Comparison of ENCODE assay signal across 30 cellular contexts in genomic region chr2:158519481-158519880, GRCh38.
"Had no signal": no experiment of that assay in that cellular context is flagged by ENCODE, and none has a peak within 500 bp of the region (broad histone marks: within the 10 kb centered on the region; RNA-seq: fewer than 3 reads in every experiment).

No MANE protein-coding gene starts in this region.

- ATAC-seq: activated CD4-positive, CD25-positive, alpha-beta regulatory T cell treated with anti-CD3 and anti-CD28 coated beads, Interleukin-2, amount 50 U/mL, for 24 hours; activated CD8-positive, alpha-beta T cell treated with anti-CD3 and anti-CD28 coated beads, Interleukin-2, amount 10 ng/mL, durations not matched to agents 7 days and 5 days; Panc1; Right ventricle myocardium inferior had no signal

- H3K4me2 ChIP-seq: KMS-11 had no signal

- H3K4me3 ChIP-seq: cardiac muscle cell, SK-N-MC had no signal

- DNase-seq: activated CD4-positive, alpha-beta T cell treated with anti-CD3 and anti-CD28 coated beads for 4 hours; activated CD4-positive, alpha-beta T cell treated with anti-CD3 and anti-CD28 coated beads, Interleukin-2, amount 50 U/mL, for 4 hours; activated CD8-positive, alpha-beta memory T cell treated with anti-CD3 and anti-CD28 coated beads, Interleukin-2, amount 50 U/mL, for 48 hours; activated CD8-positive, alpha-beta T cell treated with anti-CD3 and anti-CD28 coated beads, Interleukin-2, amount 10 ng/mL, durations not matched to agents 7 days and 5 days; activated effector memory CD4-positive, alpha-beta T cell treated with anti-CD3 and anti-CD28 coated beads, Interleukin-2, amount 50 U/mL, for 16 hours; activated naive CD4-positive, alpha-beta T cell treated with anti-CD3 and anti-CD28 coated beads for 36 hours; activated T-cell treated with anti-CD3 and anti-CD28 coated beads, Interleukin-2, amount 50 U/mL, for 1 hour; amygdala; brain microvascular endothelial cell; NCI-H1092; NCI-H1417; NCI-H1930; NCI-H2107; NCI-H2171 treated with DMSO at 0.1 percent for 48 hours; NCI-H345; NCI-H510A; NCI-H526 treated with DMSO at 0.1 percent for 48 hours; NCI-H82; RPMI8226; T1000 had no signal

- H3K27me3 ChIP-seq: brain microvascular endothelial cell, cardiac muscle cell had no signal

- H3K4me3 Mint-ChIP-seq: activated CD8-positive, alpha-beta T cell treated with anti-CD3 and anti-CD28 coated beads, Interleukin-2, amount 10 ng/mL, durations not matched to agents 7 days and 5 days; activated naive CD4-positive, alpha-beta T cell treated with anti-CD3 and anti-CD28 coated beads for 36 hours; activated naive CD8-positive, alpha-beta T cell; activated T-helper 1 cell treated with anti-CD3 and anti-CD28 coated beads, Interleukin-12 subunit alpha, Interleukin-12 subunit beta, Interleukin-2, Interleukin-4 antibody, amounts not matched to agents 30 ng/mL and 10 ng/mL and 1 ng/mL, durations not matched to agents 14 hours and 24 hours and 36 hours; T-helper 1 cell treated with Interleukin-12 subunit alpha and Interleukin-12 subunit beta and Interleukin-4 antibody, amounts not matched to agents 30 μg/mL and 1 μg/mL, for 36 hours had no signal

- H3K36me3 ChIP-seq: brain microvascular endothelial cell, cardiac muscle cell had no signal

- H3K27me3 Mint-ChIP-seq: activated naive CD8-positive, alpha-beta T cell had no signal

- H3K9me3 Mint-ChIP-seq: activated naive CD4-positive, alpha-beta T cell treated with anti-CD3 and anti-CD28 coated beads for 36 hours had no signal

- H3K27ac ChIP-seq: brain microvascular endothelial cell, cardiac muscle cell, KMS-11, VCaP had no signal

- H3K27ac Mint-ChIP-seq: activated CD8-positive, alpha-beta T cell treated with anti-CD3 and anti-CD28 coated beads, Interleukin-2, amount 10 ng/mL, durations not matched to agents 7 days and 5 days; activated naive CD4-positive, alpha-beta T cell treated with anti-CD3 and anti-CD28 coated beads for 36 hours; activated naive CD8-positive, alpha-beta T cell; activated T-helper 1 cell treated with anti-CD3 and anti-CD28 coated beads, Interleukin-12 subunit alpha, Interleukin-12 subunit beta, Interleukin-2, Interleukin-4 antibody, amounts not matched to agents 30 ng/mL and 10 ng/mL and 1 ng/mL, durations not matched to agents 14 hours and 24 hours and 36 hours; T-helper 1 cell treated with Interleukin-12 subunit alpha and Interleukin-12 subunit beta and Interleukin-4 antibody, amounts not matched to agents 30 μg/mL and 1 μg/mL, for 36 hours had no signal

- H3K9ac ChIP-seq: KMS-11 had no signal
